9 cellular contexts compared by ENCODE assay signal in the genomic region with DNA sequence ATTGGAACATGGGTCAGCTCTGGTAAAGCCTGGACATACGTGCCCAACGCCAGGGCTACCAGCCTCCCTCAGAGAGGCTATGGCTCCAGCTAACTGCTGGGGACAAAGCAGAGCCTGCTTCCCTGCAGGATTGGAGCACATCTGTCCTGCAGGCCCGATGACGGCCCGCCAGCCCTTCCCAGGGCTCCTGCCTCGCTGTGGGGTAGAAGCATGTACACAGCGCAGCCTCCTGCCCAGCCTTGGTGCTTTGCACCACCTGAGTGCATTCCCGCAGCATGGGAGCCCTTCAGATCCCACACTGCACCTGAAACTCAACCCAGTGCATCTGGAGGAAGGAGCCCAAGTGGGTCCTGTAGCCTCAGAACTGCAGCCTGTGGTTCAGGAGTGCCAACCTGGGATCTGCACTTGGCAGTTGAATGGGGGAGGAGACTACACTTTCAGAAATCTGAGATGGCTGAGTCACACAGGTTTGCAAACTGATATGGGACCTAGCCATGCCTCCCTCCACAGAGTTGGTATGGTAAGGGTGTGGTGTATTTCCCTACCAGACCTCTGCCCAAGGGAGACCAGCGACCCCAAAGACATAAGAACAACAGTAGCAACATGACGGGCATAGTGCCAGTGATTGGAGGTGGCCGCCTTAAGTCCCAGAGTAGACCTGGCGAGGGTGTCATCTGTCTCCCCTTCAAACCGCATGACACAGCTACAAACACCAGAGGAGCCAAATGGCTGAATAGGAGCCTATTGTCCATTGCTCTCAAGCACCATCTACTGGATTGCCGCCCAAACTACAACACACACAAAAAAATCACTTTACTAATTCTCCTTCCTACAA.
DNase-seq lines count a peak whose midpoint lies in the region; ATAC-seq, FAIRE-seq and TF ChIP-seq lines count a peak whose summit lies in the region.
"Had no signal": no experiment of that assay in that cellular context is flagged by ENCODE, and none has a peak within 500 bp of the region (broad histone marks: within the 10 kb centered on the region; RNA-seq: fewer than 3 reads in every experiment).

No MANE protein-coding gene starts in this region.

- H3K9me3 Mint-ChIP-seq in endothelial cell (ENCODE audit: unreplicated experiment), result no peaks in the 10 kb centered on the region

- peaks cover 0 to 3% (median 0%) of the 10 kb centered on the region in 4 donors for H3K9me3 ChIP-seq in pancreas

- no peaks in the 10 kb centered on the region for H3K36me3 Mint-ChIP-seq in endothelial cell (ENCODE audit: low read depth, unreplicated experiment)

- TF ChIP-seq CTCF in endothelial cell (IDR thresholded peaks at IDR 0.05; ENCODE audit: unreplicated experiment), result peak; percentile 55
- peak; percentile 27 to 42 (median 36) for TF ChIP-seq CTCF in pancreas (IDR thresholded peaks at IDR 0.05)

- peak; percentile 88 to 94 (median 93) for ATAC-seq in pancreas

- H3K4me3 ChIP-seq in pancreas, result no peak overlapping the region

- H3K36me3 ChIP-seq in pancreas, result no peaks in the 10 kb centered on the region

- DNase-seq in AML-193 (lab: John Stamatoyannopoulos, UW), result peak; percentile 21 to 44
- peak; percentile 2 for DNase-seq in GM19238 (ENCODE audit: insufficient read length, low spot score)
- DNase-seq in HT1080 (ENCODE audit: low read depth), result peak; percentile 62
- DNase-seq in NCI-H82 (lab: John Stamatoyannopoulos, UW), result peak; percentile 77
- peak; percentile 64 for DNase-seq in endothelial cell (ENCODE audit: low spot score)
- DNase-seq in pancreas, result peak in 4 of 6 donors; percentile 25 to 67 (median 55)
- no peak for DNase-seq in activated CD4-positive, alpha-beta T cell treated with anti-CD3 and anti-CD28 coated beads for 4 hours
- no peak for DNase-seq in AG08396 (ENCODE audit: low spot score)

- H3K4me3 Mint-ChIP-seq in endothelial cell (ENCODE audit: unreplicated experiment), result no peak overlapping the region

- H3K27ac ChIP-seq in pancreas, result no peak overlapping the region

- H3K4me1 Mint-ChIP-seq in endothelial cell (ENCODE audit: unreplicated experiment), result peaks cover 2% of the 10 kb centered on the region

- H3K27me3 ChIP-seq in pancreas, result no peaks in the 10 kb centered on the region

- intact Hi-C loops in pancreas (cut with DNase I), result no loop called here

- 52 to 53% methylated on average over 14 of the region's 14 CpGs for WGBS in pancreas, 2 donors

- H3K27ac Mint-ChIP-seq in endothelial cell (ENCODE audit: unreplicated experiment), result peak overlapping the region; percentile 38

- H3K27me3 Mint-ChIP-seq in endothelial cell (ENCODE audit: unreplicated experiment), result peaks cover 4% of the 10 kb centered on the region

- H3K4me1 ChIP-seq in pancreas, result no peaks in the 10 kb centered on the region

- FAIRE-seq in pancreas (lab: Jason Lieb, UNC), result no peak
- FAIRE-seq: GM18507 had no signal

Comparison
In these comparisons a context has a peak if more than half of its experiments do, and no peak if none do; other contexts are left out.
1. DNase-seq: peak in AML-193 (2 of 2), GM19238 (single experiment), HT1080 (single experiment), NCI-H82 (single experiment), endothelial cell (single experiment) and pancreas (4 of 6); none in activated CD4-positive, alpha-beta T cell treated with anti-CD3 and anti-CD28 coated beads for 4 hours (0 of 2) and AG08396 (single experiment).